In genomic region chr14:60212503-60213371, GRCh38 we compare ENCODE assay signal across 15 cellular contexts. TPM values are rescaled to one million over a fixed set of nuclear protein-coding genes. Genes with fewer than 3 reads are reported as not detected.
DNase-seq lines count a peak whose midpoint lies in the region; ATAC-seq, FAIRE-seq and TF ChIP-seq lines count a peak whose summit lies in the region.
"Had no signal": no experiment of that assay in that cellular context is flagged by ENCODE, and none has a peak within 500 bp of the region (broad histone marks: within the 10 kb centered on the region; RNA-seq: fewer than 3 reads in every experiment).

No MANE protein-coding gene starts in this region.

- DNase-seq in GM18507 (ENCODE audit: extremely low spot score, insufficient read length, low read depth) (no peak), MM.1S (peak; percentile 37), MCF 10A (ENCODE audit: unreplicated experiment) (no peak), hepatic stellate cell (ENCODE audit: low spot score) (no peak)
- no peak for DNase-seq in naive thymus-derived CD4-positive, alpha-beta T cell
- no peak for DNase-seq in activated CD8-positive, alpha-beta memory T cell treated with anti-CD3 and anti-CD28 coated beads, Interleukin-2, amount 50 U/mL, for 48 hours
- DNase-seq: activated CD4-positive, alpha-beta T cell treated with anti-CD3 and anti-CD28 coated beads, Interleukin-2, amount 10 ng/mL, durations not matched to agents 7 days and 5 days; amniotic stem cell; endodermal cell; hypothalamus; NCI-H2171 had no signal

- no peaks in the 10 kb centered on the region for H3K79me2 ChIP-seq in MM.1S (ENCODE audit: low read length)

- CTCF ChIA-PET in MCF 10A (lab: Yijun Ruan, JAX), result interaction anchor here (0.6 to 0.7 kb wide), 2 partner anchors 247 to 269 kb away, joined by 3 read pairs; no protein-coding TSS in a partner anchor
- CTCF ChIA-PET in naive thymus-derived CD4-positive, alpha-beta T cell (lab: Charles Lee), result no interaction called here

- H3K4me1 ChIP-seq in MM.1S (ENCODE audit: low read length), result no peaks in the 10 kb centered on the region
- no peaks in the 10 kb centered on the region for H3K4me1 ChIP-seq in naive thymus-derived CD4-positive, alpha-beta T cell (ENCODE audit: control insufficient read depth in 2 of 2, insufficient read depth in 2 of 2, low read length in 2 of 2)

- no TSS peak for BruUV-seq in MCF 10A (replicated peaks; lab: Mats Ljungman, UMichigan)

- no peaks in the 10 kb centered on the region for H3F3A ChIP-seq in MM.1S (ENCODE audit: insufficient read depth, low read length)

- H3K9ac ChIP-seq in MM.1S (ENCODE audit: low read length), result no peak overlapping the region
- H3K9ac ChIP-seq: KMS-11 had no signal

- no peaks in the 10 kb centered on the region for H3K9me3 ChIP-seq in MM.1S (replicated peaks; ENCODE audit: insufficient read depth, low read length)
- H3K9me3 ChIP-seq in naive thymus-derived CD4-positive, alpha-beta T cell (ENCODE audit: control insufficient read depth in 2 of 3, low read length in 3 of 3), result no peaks in the 10 kb centered on the region

- TF ChIP-seq CTCF in MM.1S (IDR thresholded peaks at IDR 0.05; ENCODE audit: low read length) (no peak), MCF 10A (IDR thresholded peaks at IDR 0.05; ENCODE audit: unreplicated experiment) (no peak)

- no peaks in the 10 kb centered on the region for H4K20me1 ChIP-seq in MM.1S (ENCODE audit: insufficient read depth, low read length)

- intact Hi-C loops in MCF 10A (cut with micrococcal nuclease), result no loop called here
- intact Hi-C loops in naive thymus-derived CD4-positive, alpha-beta T cell (cut with micrococcal nuclease), result no loop called here

- peak; percentile 99 for FAIRE-seq in GM18507 (lab: Jason Lieb, UNC)

- H2AFZ ChIP-seq in MM.1S (ENCODE audit: low read length), result no peak overlapping the region

- H3K36me3 ChIP-seq in MM.1S (replicated peaks; ENCODE audit: insufficient read depth, low read length), result no peaks in the 10 kb centered on the region
- H3K36me3 ChIP-seq in naive thymus-derived CD4-positive, alpha-beta T cell (ENCODE audit: control insufficient read depth in 2 of 3, insufficient read depth in 3 of 3, low read length in 3 of 3), result no peaks in the 10 kb centered on the region

- H3K4me3 Mint-ChIP-seq in MCF 10A (ENCODE audit: unreplicated experiment), result no peak overlapping the region
- no peak overlapping the region for H3K4me3 Mint-ChIP-seq in naive thymus-derived CD4-positive, alpha-beta T cell
- H3K4me3 Mint-ChIP-seq: activated CD4-positive, alpha-beta T cell treated with anti-CD3 and anti-CD28 coated beads, Interleukin-2, amount 10 ng/mL, durations not matched to agents 7 days and 5 days; endodermal cell had no signal

- no peaks in the 10 kb centered on the region for H3K4me1 Mint-ChIP-seq in MCF 10A (ENCODE audit: insufficient read depth, unreplicated experiment)
- H3K4me1 Mint-ChIP-seq in naive thymus-derived CD4-positive, alpha-beta T cell, result no peaks in the 10 kb centered on the region
- H3K4me1 Mint-ChIP-seq: activated CD4-positive, alpha-beta T cell treated with anti-CD3 and anti-CD28 coated beads, Interleukin-2, amount 10 ng/mL, durations not matched to agents 7 days and 5 days had no signal

- no peaks in the 10 kb centered on the region for H3K36me3 Mint-ChIP-seq in MCF 10A (ENCODE audit: insufficient read depth, unreplicated experiment)
- H3K36me3 Mint-ChIP-seq in naive thymus-derived CD4-positive, alpha-beta T cell, result no peaks in the 10 kb centered on the region

- no peaks in the 10 kb centered on the region for H3K27me3 ChIP-seq in MM.1S (replicated peaks; ENCODE audit: insufficient read depth, low read length)
- H3K27me3 ChIP-seq in naive thymus-derived CD4-positive, alpha-beta T cell (ENCODE audit: control insufficient read depth in 2 of 2, insufficient read depth in 2 of 2, low read length in 2 of 2), result no peaks in the 10 kb centered on the region

- no peak overlapping the region for H3K27ac ChIP-seq in MM.1S (ENCODE audit: low read length)
- no peak overlapping the region for H3K27ac ChIP-seq in naive thymus-derived CD4-positive, alpha-beta T cell (ENCODE audit: low read depth, low read length)
- H3K27ac ChIP-seq: C4-2B, KMS-11 had no signal

- H3K9me3 Mint-ChIP-seq in MCF 10A (ENCODE audit: unreplicated experiment), result no peaks in the 10 kb centered on the region
- peaks cover 0 to 3% (median 0%) of the 10 kb centered on the region in 11 donors for H3K9me3 Mint-ChIP-seq in naive thymus-derived CD4-positive, alpha-beta T cell
- H3K9me3 Mint-ChIP-seq: activated CD4-positive, alpha-beta T cell treated with anti-CD3 and anti-CD28 coated beads, Interleukin-2, amount 10 ng/mL, durations not matched to agents 7 days and 5 days; endodermal cell had no signal

- H3K27me3 Mint-ChIP-seq in MCF 10A (ENCODE audit: insufficient read depth, unreplicated experiment), result no peaks in the 10 kb centered on the region
- peaks cover 0 to 13% (median 8%) of the 10 kb centered on the region in 5 donors for H3K27me3 Mint-ChIP-seq in naive thymus-derived CD4-positive, alpha-beta T cell

- H3K9me2 ChIP-seq in MM.1S (replicated peaks; ENCODE audit: insufficient read depth, low read length), result no peaks in the 10 kb centered on the region

- H3K4me3 ChIP-seq in MM.1S (ENCODE audit: low read length), result no peak overlapping the region
- H3K4me3 ChIP-seq in naive thymus-derived CD4-positive, alpha-beta T cell (ENCODE audit: low read length), result no peak overlapping the region

- ATAC-seq in GM19468 (IDR thresholded peaks at IDR 0.05; ENCODE audit: extremely low read depth, unreplicated experiment) (peak; percentile 93), HG02970 (IDR thresholded peaks at IDR 0.05; ENCODE audit: low FRiP score, unreplicated experiment) (peak; percentile 96)
- no peak for ATAC-seq in naive thymus-derived CD4-positive, alpha-beta T cell

- POLR2A ChIA-PET in MCF 10A (lab: Yijun Ruan, JAX), result interaction anchor here (0.7 to 1.5 kb wide), 2 partner anchors 35 to 1674 kb away, joined by 3 to 5 read pairs; no protein-coding TSS in a partner anchor
- POLR2A ChIA-PET in naive thymus-derived CD4-positive, alpha-beta T cell (lab: Charles Lee), result no interaction called here

- H3K27ac Mint-ChIP-seq in MCF 10A (ENCODE audit: low read depth, unreplicated experiment), result no peak overlapping the region
- no peak overlapping the region for H3K27ac Mint-ChIP-seq in naive thymus-derived CD4-positive, alpha-beta T cell
- H3K27ac Mint-ChIP-seq: activated CD4-positive, alpha-beta T cell treated with anti-CD3 and anti-CD28 coated beads, Interleukin-2, amount 10 ng/mL, durations not matched to agents 7 days and 5 days; endodermal cell had no signal

- no peak overlapping the region for H3K4me2 ChIP-seq in MM.1S (ENCODE audit: low read depth, low read length)
- H3K4me2 ChIP-seq: KMS-11 had no signal

RNA-seq across cellular contexts. Expression of gene PPM1A, which starts 36.3 kb away (rescaled TPM):
- total RNA-seq in MCF 10A (2022), result 47.2 and 50.4 TPM in 2 replicates
- total RNA-seq in naive thymus-derived CD4-positive, alpha-beta T cell, result 10 to 100 TPM; 42.0 to 71.4 (median 47.3) TPM
- polyA plus RNA-seq in naive thymus-derived CD4-positive, alpha-beta T cell, result 10 to 100 TPM; 15.7 to 20.8 TPM

RNA-seq across cellular contexts. Expression of gene DHRS7, which starts 47.5 kb away (rescaled TPM):
- total RNA-seq in MCF 10A (2022), result 71.4 and 96.4 TPM in 2 replicates
- total RNA-seq in naive thymus-derived CD4-positive, alpha-beta T cell, result 10 to 100 TPM; 29.9 to 50.9 (median 38.0) TPM
- polyA plus RNA-seq in naive thymus-derived CD4-positive, alpha-beta T cell, result 100 to 1,000 TPM; 108 to 118 TPM
